21 cellular contexts compared by ENCODE assay signal in the genomic region with DNA sequence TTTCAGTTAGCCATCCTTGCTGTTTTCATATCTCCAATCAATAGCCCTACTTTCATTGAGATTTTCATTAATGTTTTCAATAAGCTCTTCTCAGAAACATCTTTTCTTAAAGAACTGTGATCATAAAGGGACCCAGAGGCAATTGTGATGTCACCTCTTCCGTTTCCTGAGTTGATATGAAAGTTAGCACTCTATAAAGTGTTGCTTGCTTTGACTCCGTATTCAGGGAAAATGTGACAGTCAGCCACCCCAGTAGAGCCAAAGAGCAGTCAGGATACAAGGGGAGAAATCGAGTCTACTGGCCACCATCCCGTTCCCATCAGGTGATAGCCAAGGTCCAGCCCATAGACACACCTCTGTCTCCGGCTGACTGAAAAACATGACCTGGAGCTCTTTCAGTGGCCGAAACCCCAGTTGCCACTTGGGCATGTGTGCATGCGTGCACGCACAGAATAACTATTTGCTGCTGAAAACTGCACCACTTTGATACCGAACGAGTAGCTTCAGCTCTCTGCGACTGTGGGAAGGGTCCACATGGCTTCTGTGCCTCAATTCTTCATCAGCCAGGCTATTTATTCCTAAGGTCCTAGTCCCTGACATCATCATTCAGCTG.
DNase-seq lines count a peak whose midpoint lies in the region; ATAC-seq and TF ChIP-seq lines count a peak whose summit lies in the region.
"Had no signal": no experiment of that assay in that cellular context is flagged by ENCODE, and none has a peak within 500 bp of the region (broad histone marks: within the 10 kb centered on the region; RNA-seq: fewer than 3 reads in every experiment).

No MANE protein-coding gene starts in this region.

- H3K27me3 Mint-ChIP-seq in activated CD4-positive, alpha-beta T cell treated with anti-CD3 and anti-CD28 coated beads for 36 hours = no peaks in the 10 kb centered on the region
- peaks cover 0 to 5% of the 10 kb centered on the region in 2 donors for H3K27me3 Mint-ChIP-seq in CD8-positive, alpha-beta memory T cell
- H3K27me3 Mint-ChIP-seq in activated T-helper 2 cell treated with anti-CD3 and anti-CD28 coated beads, Interferon-gamma antibody, Interleukin-2, Interleukin-4, amounts not matched to agents 10 μg/mL and 5 μg/mL and 100 μg/mL, durations not matched to agents 14 hours and 24 hours and 36 hours (ENCODE audit: low read depth) = no peaks in the 10 kb centered on the region
- no peaks in the 10 kb centered on the region for H3K27me3 Mint-ChIP-seq in natural killer cell (ENCODE audit: low read depth in 2 of 2)

- no peak overlapping the region for H3K27ac ChIP-seq in CD8-positive, alpha-beta memory T cell (ENCODE audit: low read depth, low read length)
- H3K27ac ChIP-seq in transverse colon = no peak overlapping the region
- H3K27ac ChIP-seq: breast epithelium, Peyer's patch, SJSA1, WERI-Rb-1 had no signal

- peaks cover 18% of the 10 kb centered on the region for H3K4me1 ChIP-seq in CD8-positive, alpha-beta memory T cell (ENCODE audit: insufficient read depth, low read length)
- no peaks in the 10 kb centered on the region for H3K4me1 ChIP-seq in transverse colon
- H3K4me1 ChIP-seq: breast epithelium, Peyer's patch, SJSA1 had no signal

- intact Hi-C loops in activated CD4-positive, alpha-beta T cell treated with anti-CD3 and anti-CD28 coated beads for 36 hours (cut with DNase I, micrococcal nuclease) = loop anchor here in 1 of 2 experiments (5.0 kb wide), 1 partner anchor 143 kb away; no protein-coding TSS in a partner anchor
- intact Hi-C loops in activated T-helper 2 cell treated with anti-CD3 and anti-CD28 coated beads, Interferon-gamma antibody, Interleukin-2, Interleukin-4, amounts not matched to agents 10 μg/mL and 5 μg/mL and 100 μg/mL, durations not matched to agents 14 hours and 24 hours and 36 hours (cut with micrococcal nuclease) = loop anchor here (10.0 kb wide), 1 partner anchor 155 kb away; no protein-coding TSS in a partner anchor
- intact Hi-C loops in natural killer cell (cut with micrococcal nuclease) (no loop called here), transverse colon (cut with DNase I; ENCODE audit: low total_unique reads) (no loop called here)

- DNase-seq in activated CD4-positive, alpha-beta T cell treated with anti-CD3 and anti-CD28 coated beads for 36 hours = peak; percentile 43
- DNase-seq in activated CD4-positive, alpha-beta T cell treated with anti-CD3 and anti-CD28 coated beads, Interleukin-2, amount 50 U/mL, for 4 hours = no peak
- DNase-seq in CD8-positive, alpha-beta memory T cell = no peak
- no peak for DNase-seq in activated T-helper 2 cell treated with anti-CD3 and anti-CD28 coated beads, Interferon-gamma antibody, Interleukin-2, Interleukin-4, amounts not matched to agents 10 μg/mL and 5 μg/mL and 100 μg/mL, durations not matched to agents 14 hours and 24 hours and 36 hours (ENCODE audit: low spot score)
- no peak for DNase-seq in natural killer cell
- no peak for DNase-seq in NCI-H2196 (lab: John Stamatoyannopoulos, UW; ENCODE audit: unreplicated experiment)
- no peak for DNase-seq in transverse colon
- DNase-seq: 8988T; cortex of kidney; Kasumi-1; midbrain; NCI-H2081; NK-92 treated with Interleukin-12 subunit alpha and Interleukin-12 subunit beta, amount 100 ng/mL, for 24 hours; nucleus accumbens; Peyer's patch; stimulated activated CD4-positive, alpha-beta T cell treated with anti-CD3 and anti-CD28 coated beads, Interleukin-2, amount 100 ng/mL, for 48 hours; WERI-Rb-1 had no signal

- ATAC-seq in activated CD4-positive, alpha-beta T cell treated with anti-CD3 and anti-CD28 coated beads for 36 hours = peak; percentile 78
- ATAC-seq in natural killer cell (peak in 1 of 3 donors; percentile 48), HG03139 (IDR thresholded peaks at IDR 0.05; ENCODE audit: unreplicated experiment) (no peak)

- H3K9me3 ChIP-seq in CD8-positive, alpha-beta memory T cell (ENCODE audit: low read length) = no peaks in the 10 kb centered on the region
- H3K9me3 ChIP-seq in transverse colon = no peaks in the 10 kb centered on the region
- H3K9me3 ChIP-seq: breast epithelium, Peyer's patch, SJSA1 had no signal

- no peak for TF ChIP-seq POLR2A in transverse colon (IDR thresholded peaks at IDR 0.05)

- no peaks in the 10 kb centered on the region for H3K9me3 Mint-ChIP-seq in activated CD4-positive, alpha-beta T cell treated with anti-CD3 and anti-CD28 coated beads for 36 hours (ENCODE audit: low read depth)
- H3K9me3 Mint-ChIP-seq in CD8-positive, alpha-beta memory T cell = peaks cover 0 to 2% (median 0%) of the 10 kb centered on the region in 5 donors
- H3K9me3 Mint-ChIP-seq in activated T-helper 2 cell treated with anti-CD3 and anti-CD28 coated beads, Interferon-gamma antibody, Interleukin-2, Interleukin-4, amounts not matched to agents 10 μg/mL and 5 μg/mL and 100 μg/mL, durations not matched to agents 14 hours and 24 hours and 36 hours = no peaks in the 10 kb centered on the region
- no peaks in the 10 kb centered on the region for H3K9me3 Mint-ChIP-seq in natural killer cell

- H3K36me3 ChIP-seq in CD8-positive, alpha-beta memory T cell (ENCODE audit: insufficient read depth, low read length) = peaks cover 80% of the 10 kb centered on the region
- peaks cover 0 to 42% (median 2%) of the 10 kb centered on the region in 4 donors for H3K36me3 ChIP-seq in transverse colon
- H3K36me3 ChIP-seq: breast epithelium, SJSA1, WERI-Rb-1 had no signal

- TF ChIP-seq CTCF in natural killer cell (IDR thresholded peaks at IDR 0.05) (no peak), transverse colon (IDR thresholded peaks at IDR 0.05) (no peak)

- peak overlapping the region; percentile 92 for H3K27ac Mint-ChIP-seq in activated CD4-positive, alpha-beta T cell treated with anti-CD3 and anti-CD28 coated beads for 36 hours
- H3K27ac Mint-ChIP-seq in CD8-positive, alpha-beta memory T cell = peak overlapping the region; percentile 35 to 93 (median 87)
- H3K27ac Mint-ChIP-seq in activated T-helper 2 cell treated with anti-CD3 and anti-CD28 coated beads, Interferon-gamma antibody, Interleukin-2, Interleukin-4, amounts not matched to agents 10 μg/mL and 5 μg/mL and 100 μg/mL, durations not matched to agents 14 hours and 24 hours and 36 hours = peak overlapping the region; percentile 83
- peak overlapping the region; percentile 87 to 92 for H3K27ac Mint-ChIP-seq in natural killer cell

- peaks cover 83% of the 10 kb centered on the region for H3K4me1 Mint-ChIP-seq in activated CD4-positive, alpha-beta T cell treated with anti-CD3 and anti-CD28 coated beads for 36 hours
- peaks cover 59 to 69% (median 66%) of the 10 kb centered on the region in 3 donors for H3K4me1 Mint-ChIP-seq in CD8-positive, alpha-beta memory T cell
- H3K4me1 Mint-ChIP-seq in activated T-helper 2 cell treated with anti-CD3 and anti-CD28 coated beads, Interferon-gamma antibody, Interleukin-2, Interleukin-4, amounts not matched to agents 10 μg/mL and 5 μg/mL and 100 μg/mL, durations not matched to agents 14 hours and 24 hours and 36 hours (ENCODE audit: low read depth) = peaks cover 40% of the 10 kb centered on the region
- H3K4me1 Mint-ChIP-seq in natural killer cell = peaks cover 40 to 64% of the 10 kb centered on the region in 2 donors

- peaks cover 81% of the 10 kb centered on the region for H3K36me3 Mint-ChIP-seq in activated CD4-positive, alpha-beta T cell treated with anti-CD3 and anti-CD28 coated beads for 36 hours (ENCODE audit: low read depth)
- peaks cover 9 to 99% (median 36%) of the 10 kb centered on the region in 3 donors for H3K36me3 Mint-ChIP-seq in CD8-positive, alpha-beta memory T cell
- H3K36me3 Mint-ChIP-seq in activated T-helper 2 cell treated with anti-CD3 and anti-CD28 coated beads, Interferon-gamma antibody, Interleukin-2, Interleukin-4, amounts not matched to agents 10 μg/mL and 5 μg/mL and 100 μg/mL, durations not matched to agents 14 hours and 24 hours and 36 hours (ENCODE audit: low read depth) = peaks cover 95% of the 10 kb centered on the region
- peaks cover 64% of the 10 kb centered on the region for H3K36me3 Mint-ChIP-seq in natural killer cell

- POLR2A ChIA-PET in activated CD4-positive, alpha-beta T cell treated with anti-CD3 and anti-CD28 coated beads for 36 hours (lab: Charles Lee) = interaction anchor here (0.9 kb wide), 1 partner anchor 170 kb away, joined by 4 read pairs; no protein-coding TSS in a partner anchor
- POLR2A ChIA-PET in CD8-positive, alpha-beta memory T cell (lab: Charles Lee) = interaction anchor here (0.5 to 0.7 kb wide), 2 partner anchors 141 to 175 kb away, joined by 4 to 5 read pairs; no protein-coding TSS in a partner anchor

- H3K27me3 ChIP-seq in CD8-positive, alpha-beta memory T cell (ENCODE audit: insufficient read depth, low read length, poor library complexity, severe bottlenecking) = no peaks in the 10 kb centered on the region
- no peaks in the 10 kb centered on the region for H3K27me3 ChIP-seq in transverse colon
- H3K27me3 ChIP-seq: breast epithelium, Peyer's patch, SJSA1 had no signal

- TF ChIP-seq EP300 in transverse colon (IDR thresholded peaks at IDR 0.05; ENCODE audit: low read depth) = no peak

- 80 to 87% methylated on average over 1 to 11 of the region's 11 CpGs for WGBS in transverse colon (ENCODE audit: low coverage in 1 of 2), 2 donors

- no peak overlapping the region for H3K4me3 Mint-ChIP-seq in activated CD4-positive, alpha-beta T cell treated with anti-CD3 and anti-CD28 coated beads for 36 hours
- peak overlapping the region in 5 of 7 donors; percentile 13 to 49 (median 22) for H3K4me3 Mint-ChIP-seq in CD8-positive, alpha-beta memory T cell
- no peak overlapping the region for H3K4me3 Mint-ChIP-seq in activated T-helper 2 cell treated with anti-CD3 and anti-CD28 coated beads, Interferon-gamma antibody, Interleukin-2, Interleukin-4, amounts not matched to agents 10 μg/mL and 5 μg/mL and 100 μg/mL, durations not matched to agents 14 hours and 24 hours and 36 hours (ENCODE audit: low read depth)
- no peak overlapping the region for H3K4me3 Mint-ChIP-seq in natural killer cell

- in situ Hi-C loops in transverse colon (cut with MboI; ENCODE audit: low pct_ligation_motif_present in 1 of 4, low pct_unique_long_range_greater_than_20kb in 1 of 4, low sequenced_read_pairs in 3 of 4) = no loop called here

- H3K4me3 ChIP-seq in CD8-positive, alpha-beta memory T cell (ENCODE audit: low read length) = no peak overlapping the region
- H3K4me3 ChIP-seq in transverse colon = no peak overlapping the region
- H3K4me3 ChIP-seq: breast epithelium, Peyer's patch, SJSA1, smooth muscle cell had no signal

- CTCF ChIA-PET in activated CD4-positive, alpha-beta T cell treated with anti-CD3 and anti-CD28 coated beads for 36 hours (lab: Charles Lee) = interaction anchor here (1.0 to 1.4 kb wide), 2 partner anchors 9 to 81 kb away, joined by 4 read pairs; no protein-coding TSS in a partner anchor
- CTCF ChIA-PET in CD8-positive, alpha-beta memory T cell (lab: Charles Lee) = interaction anchor here (1.0 to 1.4 kb wide), 3 partner anchors 8 to 205 kb away, joined by 3 to 4 read pairs (median 3); no protein-coding TSS in a partner anchor

Comparison
In these comparisons a context has a peak if more than half of its experiments do, and no peak if none do; other contexts are left out.
1. H3K4me3 Mint-ChIP-seq: peak in CD8-positive, alpha-beta memory T cell (5 of 7); none in activated CD4-positive, alpha-beta T cell treated with anti-CD3 and anti-CD28 coated beads for 36 hours (single experiment), activated T-helper 2 cell treated with anti-CD3 and anti-CD28 coated beads, Interferon-gamma antibody, Interleukin-2, Interleukin-4, amounts not matched to agents 10 μg/mL and 5 μg/mL and 100 μg/mL, durations not matched to agents 14 hours and 24 hours and 36 hours (single experiment) and natural killer cell (single experiment).
2. Peak in every context shown above with its lines, with median percentiles within 50 percentile points of each other: H3K27ac Mint-ChIP-seq.